Comparison of ENCODE assay signal across 25 cellular contexts in the genomic region with DNA sequence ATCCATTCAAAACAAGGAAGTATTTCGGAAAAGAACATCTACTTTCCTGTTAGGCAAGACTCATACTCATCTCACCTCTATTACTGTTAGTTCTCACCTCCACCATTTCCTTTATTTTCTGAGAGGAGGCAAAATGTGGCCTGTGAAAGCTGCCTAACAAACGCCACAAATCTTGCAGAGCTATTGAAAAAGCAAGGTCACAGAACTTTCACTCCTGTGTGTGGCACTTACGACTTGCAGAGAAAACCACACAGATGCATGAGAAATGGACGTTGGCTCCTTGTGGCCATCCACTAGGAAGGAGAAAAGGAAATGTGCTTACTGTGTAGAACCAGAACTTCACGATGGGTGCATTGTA.
"Had no signal": no experiment of that assay in that cellular context is flagged by ENCODE, and none has a peak within 500 bp of the region (broad histone marks: within the 10 kb centered on the region; RNA-seq: fewer than 3 reads in every experiment).

No MANE protein-coding gene starts in this region.

- H3K27ac Mint-ChIP-seq: activated CD8-positive, alpha-beta memory T cell treated with anti-CD3 and anti-CD28 coated beads, Interleukin-2, amount 10 ng/mL, durations not matched to agents 7 days and 5 days; activated naive CD4-positive, alpha-beta T cell treated with anti-CD3 and anti-CD28 coated beads for 36 hours; activated naive CD8-positive, alpha-beta T cell treated with anti-CD3 and anti-CD28 coated beads for 36 hours; WTC11 had no signal

- H3K9me3 Mint-ChIP-seq: activated naive CD4-positive, alpha-beta T cell treated with anti-CD3 and anti-CD28 coated beads for 36 hours; activated naive CD8-positive, alpha-beta T cell treated with anti-CD3 and anti-CD28 coated beads for 36 hours; activated T-cell treated with anti-CD3 and anti-CD28 coated beads, Interleukin-2, amount 50 U/mL, for 4 hours; WTC11 had no signal

- H3K4me3 ChIP-seq: SJCRH30 had no signal

- H3K27ac ChIP-seq: brain microvascular endothelial cell, KMS-11, SJCRH30 had no signal

- H3K9ac ChIP-seq: KMS-11, SK-N-SH had no signal

- H3K36me3 Mint-ChIP-seq: activated CD8-positive, alpha-beta memory T cell treated with anti-CD3 and anti-CD28 coated beads, Interleukin-2, amount 10 ng/mL, durations not matched to agents 7 days and 5 days; activated naive CD8-positive, alpha-beta T cell treated with anti-CD3 and anti-CD28 coated beads for 36 hours; WTC11 had no signal

- ATAC-seq: activated CD8-positive, alpha-beta memory T cell treated with anti-CD3 and anti-CD28 coated beads, Interleukin-2, amount 10 ng/mL, durations not matched to agents 7 days and 5 days; activated T-cell treated with anti-CD3 and anti-CD28 coated beads, Interleukin-2, amount 50 U/mL, for 4 hours; Panc1; WTC11 had no signal

- H3K9me3 ChIP-seq: SJCRH30, SK-N-SH had no signal

- H3K4me2 ChIP-seq: KMS-11, SK-N-SH had no signal

- H3K36me3 ChIP-seq: brain microvascular endothelial cell, SJCRH30 had no signal

- DNase-seq: activated CD4-positive, alpha-beta T cell treated with anti-CD3 and anti-CD28 coated beads for 48 hours; activated CD4-positive, alpha-beta T cell treated with anti-CD3 and anti-CD28 coated beads, Interleukin-2, amount 50 U/mL, for 4 hours; activated CD4-positive, CD25-positive, alpha-beta regulatory T cell treated with anti-CD3 and anti-CD28 coated beads, Interleukin-2, amount 50 U/mL, for 72 hours; activated CD8-positive, alpha-beta memory T cell treated with anti-CD3 and anti-CD28 coated beads, Interleukin-2, amount 10 ng/mL, durations not matched to agents 7 days and 5 days; activated effector memory CD4-positive, alpha-beta T cell treated with anti-CD3 and anti-CD28 coated beads, Interleukin-2, amount 50 U/mL, for 16 hours; activated naive CD4-positive, alpha-beta T cell treated with anti-CD3 and anti-CD28 coated beads for 36 hours; activated naive CD8-positive, alpha-beta T cell treated with anti-CD3 and anti-CD28 coated beads for 36 hours; activated T-cell treated with anti-CD3 and anti-CD28 coated beads, Interleukin-2, amount 50 U/mL, for 4 hours; NCI-H1092; NCI-H1417; NCI-H2029; NCI-H345; NCI-H510A; NCI-H526 treated with DMSO at 0.1 percent for 48 hours; NCI-H82; NK-92 treated with Interleukin-12 subunit alpha and Interleukin-12 subunit beta, amount 100 ng/mL, for 24 hours; OCI-M1; Right ventricle myocardium superior; SK-N-SH; SW 1271 had no signal

- H3K27me3 ChIP-seq: brain microvascular endothelial cell, SJCRH30 had no signal

- H3K4me3 Mint-ChIP-seq: activated CD8-positive, alpha-beta memory T cell treated with anti-CD3 and anti-CD28 coated beads, Interleukin-2, amount 10 ng/mL, durations not matched to agents 7 days and 5 days; activated naive CD4-positive, alpha-beta T cell treated with anti-CD3 and anti-CD28 coated beads for 36 hours; activated naive CD8-positive, alpha-beta T cell treated with anti-CD3 and anti-CD28 coated beads for 36 hours; activated T-cell treated with anti-CD3 and anti-CD28 coated beads, Interleukin-2, amount 50 U/mL, for 4 hours; WTC11 had no signal
